29 cellular contexts compared by ENCODE assay signal in genomic region chr3:103385991-103386390, GRCh38.
"Had no signal": no experiment of that assay in that cellular context is flagged by ENCODE, and none has a peak within 500 bp of the region (broad histone marks: within the 10 kb centered on the region; RNA-seq: fewer than 3 reads in every experiment).

No MANE protein-coding gene starts in this region.

- H3K4me2 ChIP-seq: smooth muscle cell had no signal

- H3K4me1 ChIP-seq: left lung, lower lobe of right lung, pancreas, prostate gland, right atrium auricular region, right lobe of liver, testis, thyroid gland, transverse colon, upper lobe of left lung, vagina had no signal

- H3K27me3 ChIP-seq: left lung, pancreas, right atrium auricular region, right lobe of liver, testis, thyroid gland, transverse colon, upper lobe of left lung, vagina had no signal

- H3K27ac ChIP-seq: left lung, lower lobe of right lung, pancreas, prostate gland, right atrium auricular region, right lobe of liver, testis, thyroid gland, transverse colon, upper lobe of left lung, vagina had no signal

- H3K9me3 ChIP-seq: left lung, lower lobe of right lung, pancreas, prostate gland, right atrium auricular region, right lobe of liver, testis, thyroid gland, transverse colon, upper lobe of left lung, vagina had no signal

- H3K4me3 ChIP-seq: left lung, lower lobe of right lung, pancreas, prostate gland, right atrium auricular region, right lobe of liver, smooth muscle cell, testis, thyroid gland, transverse colon, upper lobe of left lung, vagina had no signal

- H3K36me3 ChIP-seq: left lung, lower lobe of right lung, pancreas, prostate gland, right atrium auricular region, right lobe of liver, thyroid gland, transverse colon, upper lobe of left lung, vagina had no signal

- DNase-seq: hippocampal formation; kidney; left colon; left lung; lower lobe of right lung; mammary epithelial cell; mesendoderm; naive B cell; natural killer cell; nephron progenitor cell; nucleus accumbens; pancreas; posterior cingulate gyrus; right lobe of liver; stimulated activated CD4-positive, alpha-beta T cell treated with anti-CD3 and anti-CD28 coated beads, Interleukin-1b, Interleukin-23, amount 100 ng/mL, for 48 hours; stimulated activated CD4-positive, alpha-beta T cell treated with anti-CD3 and anti-CD28 coated beads, Interleukin-2, amount 100 ng/mL, for 48 hours; stimulated activated CD4-positive, alpha-beta T cell treated with anti-CD3 and anti-CD28 coated beads, Interleukin-4, amount 100 ng/mL, for 4 hours; stimulated activated CD8-positive, alpha-beta memory T cell treated with anti-CD3 and anti-CD28 coated beads, Interleukin-4, amount 100 ng/mL, for 48 hours; stimulated activated naive CD4-positive, alpha-beta T cell treated with Interleukin-2 at 50 U/mL for 16 hours; stimulated activated naive CD8-positive, alpha-beta T cell treated with anti-CD3 and anti-CD28 coated beads, Interleukin-15, amount 100 ng/mL, for 72 hours; substantia nigra; testis; thyroid gland; transverse colon; upper lobe of left lung had no signal
